In genomic region chr15:89332446-89332845, GRCh38 we compare ENCODE assay signal across 8 cellular contexts. TPM values are rescaled to one million over a fixed set of nuclear protein-coding genes. Genes with fewer than 3 reads are reported as not detected.
DNase-seq lines count a peak whose midpoint lies in the region; ATAC-seq and TF ChIP-seq lines count a peak whose summit lies in the region.

No MANE protein-coding gene starts in this region.

- CTCF ChIA-PET in A673 (lab: Charles Lee): interaction anchor here (0.6 to 0.9 kb wide), 2 partner anchors 15 to 30 kb away, joined by 4 to 5 read pairs; no protein-coding TSS in a partner anchor

- H3K27me3 ChIP-seq in A673 (replicated peaks; ENCODE audit: insufficient read depth, low read depth, low read length, poor library complexity) (no peaks in the 10 kb centered on the region), SU-DHL-6 (ENCODE audit: low read length) (no peaks in the 10 kb centered on the region), foreskin keratinocyte (no peaks in the 10 kb centered on the region)

- H4K20me1 ChIP-seq in SU-DHL-6 (ENCODE audit: low read depth, low read length): peaks cover 13% of the 10 kb centered on the region

- H3K27ac ChIP-seq in A673 (ENCODE audit: low read depth, low read length, poor library complexity, severe bottlenecking): no peak overlapping the region
- H3K27ac ChIP-seq in SU-DHL-6 (ENCODE audit: low read depth, low read length): no peak overlapping the region
- no peak overlapping the region for H3K27ac ChIP-seq in foreskin keratinocyte

- H3F3A ChIP-seq in SU-DHL-6 (ENCODE audit: insufficient read depth): peaks cover 14% of the 10 kb centered on the region

- DNase-seq in A673 (ENCODE audit: low spot score): peak; percentile 59
- peak; percentile 24 for DNase-seq in ELF-1 (ENCODE audit: low read depth, low spot score)
- no peak for DNase-seq in foreskin keratinocyte
- DNase-seq in pons (ENCODE audit: low spot score): no peak
- no peak for DNase-seq in NCI-H187 treated with DMSO at 0.1 percent for 48 hours (lab: John Stamatoyannopoulos, UW)
- no peak for DNase-seq in NCI-H1105 treated with DMSO at 0.1 percent for 48 hours (lab: John Stamatoyannopoulos, UW)

- POLR2A ChIA-PET in A673 (lab: Charles Lee; ENCODE audit: low non-redundant PET): interaction anchor here (0.7 kb wide), 1 partner anchor 27 kb away, joined by 7 read pairs; no protein-coding TSS in a partner anchor

- no peak overlapping the region for H2AFZ ChIP-seq in SU-DHL-6 (ENCODE audit: low read depth, low read length, severe bottlenecking)

- no peaks in the 10 kb centered on the region for H3K9me2 ChIP-seq in SU-DHL-6 (replicated peaks; ENCODE audit: insufficient read depth, low read length)

- intact Hi-C loops in A673 (cut with micrococcal nuclease; ENCODE audit: unreplicated experiment): no loop called here

- peak; percentile 56 for TF ChIP-seq CTCF in A673 (conservative IDR thresholded peaks at IDR 0.05; ENCODE audit: low read depth, low read length)
- TF ChIP-seq CTCF in SU-DHL-6 (IDR thresholded peaks at IDR 0.05; ENCODE audit: insufficient read depth, low read length, poor library complexity, severe bottlenecking): peak; percentile 34
- peak; percentile 37 for TF ChIP-seq CTCF in foreskin keratinocyte (conservative IDR thresholded peaks at IDR 0.05)

- ATAC-seq in foreskin keratinocyte (no peak), GM18519 (IDR thresholded peaks at IDR 0.05; ENCODE audit: low FRiP score, unreplicated experiment) (no peak)

- no peak overlapping the region for H3K9ac ChIP-seq in SU-DHL-6 (ENCODE audit: low read length)

- H3K36me3 ChIP-seq in A673 (ENCODE audit: insufficient read depth, low read length, poor library complexity, severe bottlenecking): peaks cover 60% of the 10 kb centered on the region
- peaks cover 16% of the 10 kb centered on the region for H3K36me3 ChIP-seq in SU-DHL-6 (ENCODE audit: low read length)

- peak overlapping the region; percentile 40 for H3K4me2 ChIP-seq in SU-DHL-6 (ENCODE audit: low read depth, low read length, poor library complexity, severe bottlenecking)

- H3K4me3 ChIP-seq in A673 (ENCODE audit: low read depth, low read length, poor library complexity, severe bottlenecking): peak overlapping the region; percentile 19
- H3K4me3 ChIP-seq in SU-DHL-6 (ENCODE audit: insufficient read depth, low read length, poor library complexity, severe bottlenecking): no peak overlapping the region

- no peaks in the 10 kb centered on the region for H3K9me3 ChIP-seq in A673 (ENCODE audit: low read depth, low read length, poor library complexity, severe bottlenecking)
- no peaks in the 10 kb centered on the region for H3K9me3 ChIP-seq in SU-DHL-6 (ENCODE audit: insufficient read depth, low read length)

- no TSS peak for BruUV-seq in A673 (replicated peaks; lab: Mats Ljungman, UMichigan)

- H3K4me1 ChIP-seq in A673 (ENCODE audit: insufficient read depth, low read length, poor library complexity, severe bottlenecking) (peaks cover 32% of the 10 kb centered on the region), foreskin keratinocyte (no peaks in the 10 kb centered on the region)

- H3K79me2 ChIP-seq in SU-DHL-6 (ENCODE audit: insufficient read depth, low read length): peaks cover 38% of the 10 kb centered on the region

RNA-seq across cellular contexts. Expression of gene POLG, which starts 2.2 kb away (rescaled TPM):
- total RNA-seq in A673 (2021) (63.5 and 166 TPM in 2 replicates), foreskin keratinocyte (47.8 and 50.5 TPM in 2 replicates)
- 30.7 and 39.1 TPM in 2 replicates for polyA plus RNA-seq in foreskin keratinocyte

Comparison
In these comparisons a context has a peak if more than half of its experiments do, and no peak if none do; other contexts are left out.
1. DNase-seq: peak in A673 (single experiment) and ELF-1 (single experiment); none in foreskin keratinocyte (0 of 2), pons (single experiment), NCI-H187 treated with DMSO at 0.1 percent for 48 hours (single experiment) and NCI-H1105 treated with DMSO at 0.1 percent for 48 hours (single experiment).
2. Peak in every context shown above with its lines, with median percentiles within 50 percentile points of each other: CTCF ChIP-seq.